10 cellular contexts compared by ENCODE assay signal in genomic region chr10:123136221-123136805, GRCh38. TPM values are rescaled to one million over a fixed set of nuclear protein-coding genes. Genes with fewer than 3 reads are reported as not detected.
A peak's percentile ranks its signal among the peaks of the same experiment; 100 is the strongest.
DNase-seq lines count a peak whose midpoint lies in the region; ATAC-seq and TF ChIP-seq lines count a peak whose summit lies in the region.
"Had no signal": no experiment of that assay in that cellular context is flagged by ENCODE, and none has a peak within 500 bp of the region (broad histone marks: within the 10 kb centered on the region; RNA-seq: fewer than 3 reads in every experiment).

No MANE protein-coding gene starts in this region.

- 4% methylated on average over 24 of the region's 59 CpGs for WGBS in esophagus muscularis mucosa

- H3K27me3 Mint-ChIP-seq in activated T-helper 2 cell treated with anti-CD3 and anti-CD28 coated beads, Interferon-gamma antibody, Interleukin-2, Interleukin-4, amounts not matched to agents 10 μg/mL and 5 μg/mL and 100 μg/mL, durations not matched to agents 14 hours and 24 hours and 36 hours (ENCODE audit: low read depth) = peaks cover 71% of the 10 kb centered on the region

- no peak overlapping the region for H3K4me3 Mint-ChIP-seq in activated T-helper 2 cell treated with anti-CD3 and anti-CD28 coated beads, Interferon-gamma antibody, Interleukin-2, Interleukin-4, amounts not matched to agents 10 μg/mL and 5 μg/mL and 100 μg/mL, durations not matched to agents 14 hours and 24 hours and 36 hours (ENCODE audit: low read depth)

- no peak overlapping the region for H3K27ac Mint-ChIP-seq in activated T-helper 2 cell treated with anti-CD3 and anti-CD28 coated beads, Interferon-gamma antibody, Interleukin-2, Interleukin-4, amounts not matched to agents 10 μg/mL and 5 μg/mL and 100 μg/mL, durations not matched to agents 14 hours and 24 hours and 36 hours

- no peak for ATAC-seq in GM21576 (IDR thresholded peaks at IDR 0.05; ENCODE audit: unreplicated experiment)
- ATAC-seq: left lung had no signal

- H3K36me3 ChIP-seq in esophagus muscularis mucosa (no peaks in the 10 kb centered on the region), skeletal muscle satellite cell (ENCODE audit: insufficient read depth, low read length) (no peaks in the 10 kb centered on the region)
- H3K36me3 ChIP-seq: left lung had no signal

- H3K9me3 ChIP-seq in esophagus muscularis mucosa (no peaks in the 10 kb centered on the region), skeletal muscle satellite cell (replicated peaks; ENCODE audit: low read length) (no peaks in the 10 kb centered on the region)
- H3K9me3 ChIP-seq: left lung had no signal

- DNase-seq in NCI-H1092 treated with DMSO at 0.1 percent for 48 hours (lab: John Stamatoyannopoulos, UW) = peak; percentile 42
- no peak for DNase-seq in NCI-H1092 (lab: John Stamatoyannopoulos, UW)
- no peak for DNase-seq in Jurkat, Clone E6-1 (ENCODE audit: low read depth, low spot score)
- no peak for DNase-seq in esophagus muscularis mucosa (ENCODE audit: extremely low spot score)
- DNase-seq in activated T-helper 2 cell treated with anti-CD3 and anti-CD28 coated beads, Interferon-gamma antibody, Interleukin-2, Interleukin-4, amounts not matched to agents 10 μg/mL and 5 μg/mL and 100 μg/mL, durations not matched to agents 14 hours and 24 hours and 36 hours (ENCODE audit: low spot score) = no peak
- DNase-seq in EL = no peak
- DNase-seq: left lung had no signal

- H3K9me3 Mint-ChIP-seq in activated T-helper 2 cell treated with anti-CD3 and anti-CD28 coated beads, Interferon-gamma antibody, Interleukin-2, Interleukin-4, amounts not matched to agents 10 μg/mL and 5 μg/mL and 100 μg/mL, durations not matched to agents 14 hours and 24 hours and 36 hours = no peaks in the 10 kb centered on the region

- intact Hi-C loops in esophagus muscularis mucosa (cut with DNase I) = no loop called here
- intact Hi-C loops in activated T-helper 2 cell treated with anti-CD3 and anti-CD28 coated beads, Interferon-gamma antibody, Interleukin-2, Interleukin-4, amounts not matched to agents 10 μg/mL and 5 μg/mL and 100 μg/mL, durations not matched to agents 14 hours and 24 hours and 36 hours (cut with micrococcal nuclease) = loop anchor here (5.0 kb wide), 1 partner anchor 246 kb away; no protein-coding TSS in a partner anchor

- no peaks in the 10 kb centered on the region for H3K36me3 Mint-ChIP-seq in activated T-helper 2 cell treated with anti-CD3 and anti-CD28 coated beads, Interferon-gamma antibody, Interleukin-2, Interleukin-4, amounts not matched to agents 10 μg/mL and 5 μg/mL and 100 μg/mL, durations not matched to agents 14 hours and 24 hours and 36 hours (ENCODE audit: low read depth)

- peaks cover 19% of the 10 kb centered on the region for H3K4me1 Mint-ChIP-seq in activated T-helper 2 cell treated with anti-CD3 and anti-CD28 coated beads, Interferon-gamma antibody, Interleukin-2, Interleukin-4, amounts not matched to agents 10 μg/mL and 5 μg/mL and 100 μg/mL, durations not matched to agents 14 hours and 24 hours and 36 hours (ENCODE audit: low read depth)

- no peak for TF ChIP-seq POLR2A in esophagus muscularis mucosa (IDR thresholded peaks at IDR 0.05; ENCODE audit: low read depth)

- H3K27ac ChIP-seq in esophagus muscularis mucosa (replicated peaks in 1 of 4) = no peak overlapping the region
- H3K27ac ChIP-seq: left lung had no signal

- peak overlapping the region; percentile 76 for H3K4me2 ChIP-seq in skeletal muscle satellite cell (ENCODE audit: low read length)

- no peak for TF ChIP-seq CTCF in esophagus muscularis mucosa (IDR thresholded peaks at IDR 0.05)

- H3K27me3 ChIP-seq in esophagus muscularis mucosa = peaks cover 29 to 100% (median 97%) of the 10 kb centered on the region in 4 donors
- H3K27me3 ChIP-seq in skeletal muscle satellite cell (ENCODE audit: control insufficient read depth, insufficient read depth, low read length) = peaks cover 99% of the 10 kb centered on the region

- H3K4me3 ChIP-seq in Jurkat, Clone E6-1 (ENCODE audit: low read length) = peak overlapping the region; percentile 68
- H3K4me3 ChIP-seq in esophagus muscularis mucosa = peak overlapping the region; percentile 49 to 61 (median 50)
- no peak overlapping the region for H3K4me3 ChIP-seq in skeletal muscle satellite cell (ENCODE audit: low read length)

- H3K4me1 ChIP-seq in esophagus muscularis mucosa (peaks cover 45 to 75% (median 71%) of the 10 kb centered on the region in 4 donors), skeletal muscle satellite cell (ENCODE audit: control insufficient read depth, insufficient read depth, low read length) (peaks cover 30% of the 10 kb centered on the region)

- H3K9ac ChIP-seq in skeletal muscle satellite cell (ENCODE audit: low read depth, low read length) = no peak overlapping the region

- no peak for TF ChIP-seq EP300 in esophagus muscularis mucosa (IDR thresholded peaks at IDR 0.05)

RNA-seq across cellular contexts. Expression of gene HMX3, which starts 0.5 kb away (rescaled TPM):
- 5.0 TPM for polyA plus RNA-seq in Jurkat, Clone E6-1 (2012; ENCODE audit: insufficient read depth, insufficient read length)
- total RNA-seq in esophagus muscularis mucosa = not detected
- total RNA-seq in skeletal muscle satellite cell (2012; rRNA removed) = 0.76 TPM in 1 of 2 replicates, not detected in the other
- total RNA-seq in activated T-helper 2 cell treated with anti-CD3 and anti-CD28 coated beads, Interferon-gamma antibody, Interleukin-2, Interleukin-4, amounts not matched to agents 10 μg/mL and 5 μg/mL and 100 μg/mL, durations not matched to agents 14 hours and 24 hours and 36 hours = not detected in 2 replicates
- total RNA-seq: left lung had no signal

RNA-seq across cellular contexts. Expression of gene HMX2, which starts 11.6 kb away (rescaled TPM):
- polyA plus RNA-seq in Jurkat, Clone E6-1 (2012; ENCODE audit: insufficient read depth, insufficient read length) = 5.0 TPM
- total RNA-seq in esophagus muscularis mucosa = not detected
- not detected in 2 replicates for total RNA-seq in skeletal muscle satellite cell (2012; rRNA removed)
- not detected in 2 replicates for total RNA-seq in activated T-helper 2 cell treated with anti-CD3 and anti-CD28 coated beads, Interferon-gamma antibody, Interleukin-2, Interleukin-4, amounts not matched to agents 10 μg/mL and 5 μg/mL and 100 μg/mL, durations not matched to agents 14 hours and 24 hours and 36 hours
- total RNA-seq: H4, left lung had no signal

RNA-seq across cellular contexts. Expression of gene BUB3, which starts 17.9 kb away (rescaled TPM):
- 322 TPM for polyA plus RNA-seq in Jurkat, Clone E6-1 (2012; ENCODE audit: insufficient read depth, insufficient read length)
- total RNA-seq in esophagus muscularis mucosa = 10 to 100 TPM; 67.9 to 90.1 (median 78.8) TPM
- 162 and 206 TPM in 2 replicates for total RNA-seq in skeletal muscle satellite cell (2012; rRNA removed)
- 194 and 210 TPM in 2 replicates for total RNA-seq in activated T-helper 2 cell treated with anti-CD3 and anti-CD28 coated beads, Interferon-gamma antibody, Interleukin-2, Interleukin-4, amounts not matched to agents 10 μg/mL and 5 μg/mL and 100 μg/mL, durations not matched to agents 14 hours and 24 hours and 36 hours
